Comparison of ENCODE assay signal across 1 cellular context in the genomic region with DNA sequence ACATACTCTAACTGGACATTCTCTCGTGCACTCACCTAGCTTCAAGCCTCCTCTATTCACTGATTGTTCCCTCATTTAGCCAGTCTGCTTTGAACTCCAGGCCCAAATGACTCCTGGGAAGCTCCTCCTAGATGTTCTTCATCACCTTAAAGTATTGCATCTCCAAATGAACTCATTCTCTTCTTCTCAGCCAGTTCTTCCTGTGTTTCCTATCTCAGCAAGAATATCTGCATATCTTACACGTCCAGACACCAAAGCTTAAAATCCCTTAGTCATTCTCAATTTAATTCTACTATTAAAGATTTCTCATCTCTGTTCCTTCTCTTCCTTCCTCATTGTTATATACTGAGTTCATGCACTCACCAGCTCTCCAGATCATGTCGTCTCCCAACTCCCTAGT.
TF ChIP-seq lines count a peak whose summit lies in the region.

No MANE protein-coding gene starts in this region.

TF ChIP-seq in K562, 482 proteins besides CTCF, POLR2A, EP300 and RAD21 (continued from another document and continues in another):
- TF ChIP-seq, protein P1, sequence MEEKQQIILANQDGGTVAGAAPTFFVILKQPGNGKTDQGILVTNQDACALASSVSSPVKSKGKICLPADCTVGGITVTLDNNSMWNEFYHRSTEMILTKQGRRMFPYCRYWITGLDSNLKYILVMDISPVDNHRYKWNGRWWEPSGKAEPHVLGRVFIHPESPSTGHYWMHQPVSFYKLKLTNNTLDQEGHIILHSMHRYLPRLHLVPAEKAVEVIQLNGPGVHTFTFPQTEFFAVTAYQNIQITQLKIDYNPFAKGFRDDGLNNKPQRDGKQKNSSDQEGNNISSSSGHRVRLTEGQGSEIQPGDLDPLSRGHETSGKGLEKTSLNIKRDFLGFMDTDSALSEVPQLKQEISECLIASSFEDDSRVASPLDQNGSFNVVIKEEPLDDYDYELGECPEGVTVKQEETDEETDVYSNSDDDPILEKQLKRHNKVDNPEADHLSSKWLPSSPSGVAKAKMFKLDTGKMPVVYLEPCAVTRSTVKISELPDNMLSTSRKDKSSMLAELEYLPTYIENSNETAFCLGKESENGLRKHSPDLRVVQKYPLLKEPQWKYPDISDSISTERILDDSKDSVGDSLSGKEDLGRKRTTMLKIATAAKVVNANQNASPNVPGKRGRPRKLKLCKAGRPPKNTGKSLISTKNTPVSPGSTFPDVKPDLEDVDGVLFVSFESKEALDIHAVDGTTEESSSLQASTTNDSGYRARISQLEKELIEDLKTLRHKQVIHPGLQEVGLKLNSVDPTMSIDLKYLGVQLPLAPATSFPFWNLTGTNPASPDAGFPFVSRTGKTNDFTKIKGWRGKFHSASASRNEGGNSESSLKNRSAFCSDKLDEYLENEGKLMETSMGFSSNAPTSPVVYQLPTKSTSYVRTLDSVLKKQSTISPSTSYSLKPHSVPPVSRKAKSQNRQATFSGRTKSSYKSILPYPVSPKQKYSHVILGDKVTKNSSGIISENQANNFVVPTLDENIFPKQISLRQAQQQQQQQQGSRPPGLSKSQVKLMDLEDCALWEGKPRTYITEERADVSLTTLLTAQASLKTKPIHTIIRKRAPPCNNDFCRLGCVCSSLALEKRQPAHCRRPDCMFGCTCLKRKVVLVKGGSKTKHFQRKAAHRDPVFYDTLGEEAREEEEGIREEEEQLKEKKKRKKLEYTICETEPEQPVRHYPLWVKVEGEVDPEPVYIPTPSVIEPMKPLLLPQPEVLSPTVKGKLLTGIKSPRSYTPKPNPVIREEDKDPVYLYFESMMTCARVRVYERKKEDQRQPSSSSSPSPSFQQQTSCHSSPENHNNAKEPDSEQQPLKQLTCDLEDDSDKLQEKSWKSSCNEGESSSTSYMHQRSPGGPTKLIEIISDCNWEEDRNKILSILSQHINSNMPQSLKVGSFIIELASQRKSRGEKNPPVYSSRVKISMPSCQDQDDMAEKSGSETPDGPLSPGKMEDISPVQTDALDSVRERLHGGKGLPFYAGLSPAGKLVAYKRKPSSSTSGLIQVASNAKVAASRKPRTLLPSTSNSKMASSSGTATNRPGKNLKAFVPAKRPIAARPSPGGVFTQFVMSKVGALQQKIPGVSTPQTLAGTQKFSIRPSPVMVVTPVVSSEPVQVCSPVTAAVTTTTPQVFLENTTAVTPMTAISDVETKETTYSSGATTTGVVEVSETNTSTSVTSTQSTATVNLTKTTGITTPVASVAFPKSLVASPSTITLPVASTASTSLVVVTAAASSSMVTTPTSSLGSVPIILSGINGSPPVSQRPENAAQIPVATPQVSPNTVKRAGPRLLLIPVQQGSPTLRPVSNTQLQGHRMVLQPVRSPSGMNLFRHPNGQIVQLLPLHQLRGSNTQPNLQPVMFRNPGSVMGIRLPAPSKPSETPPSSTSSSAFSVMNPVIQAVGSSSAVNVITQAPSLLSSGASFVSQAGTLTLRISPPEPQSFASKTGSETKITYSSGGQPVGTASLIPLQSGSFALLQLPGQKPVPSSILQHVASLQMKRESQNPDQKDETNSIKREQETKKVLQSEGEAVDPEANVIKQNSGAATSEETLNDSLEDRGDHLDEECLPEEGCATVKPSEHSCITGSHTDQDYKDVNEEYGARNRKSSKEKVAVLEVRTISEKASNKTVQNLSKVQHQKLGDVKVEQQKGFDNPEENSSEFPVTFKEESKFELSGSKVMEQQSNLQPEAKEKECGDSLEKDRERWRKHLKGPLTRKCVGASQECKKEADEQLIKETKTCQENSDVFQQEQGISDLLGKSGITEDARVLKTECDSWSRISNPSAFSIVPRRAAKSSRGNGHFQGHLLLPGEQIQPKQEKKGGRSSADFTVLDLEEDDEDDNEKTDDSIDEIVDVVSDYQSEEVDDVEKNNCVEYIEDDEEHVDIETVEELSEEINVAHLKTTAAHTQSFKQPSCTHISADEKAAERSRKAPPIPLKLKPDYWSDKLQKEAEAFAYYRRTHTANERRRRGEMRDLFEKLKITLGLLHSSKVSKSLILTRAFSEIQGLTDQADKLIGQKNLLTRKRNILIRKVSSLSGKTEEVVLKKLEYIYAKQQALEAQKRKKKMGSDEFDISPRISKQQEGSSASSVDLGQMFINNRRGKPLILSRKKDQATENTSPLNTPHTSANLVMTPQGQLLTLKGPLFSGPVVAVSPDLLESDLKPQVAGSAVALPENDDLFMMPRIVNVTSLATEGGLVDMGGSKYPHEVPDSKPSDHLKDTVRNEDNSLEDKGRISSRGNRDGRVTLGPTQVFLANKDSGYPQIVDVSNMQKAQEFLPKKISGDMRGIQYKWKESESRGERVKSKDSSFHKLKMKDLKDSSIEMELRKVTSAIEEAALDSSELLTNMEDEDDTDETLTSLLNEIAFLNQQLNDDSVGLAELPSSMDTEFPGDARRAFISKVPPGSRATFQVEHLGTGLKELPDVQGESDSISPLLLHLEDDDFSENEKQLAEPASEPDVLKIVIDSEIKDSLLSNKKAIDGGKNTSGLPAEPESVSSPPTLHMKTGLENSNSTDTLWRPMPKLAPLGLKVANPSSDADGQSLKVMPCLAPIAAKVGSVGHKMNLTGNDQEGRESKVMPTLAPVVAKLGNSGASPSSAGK (IDR thresholded peaks at IDR 0.05), result no peak
- TF ChIP-seq RBBP5 (IDR thresholded peaks at IDR 0.05; ENCODE audit: borderline replicate concordance, insufficient read depth, low read length, poor library complexity, severe bottlenecking) (no peak), NCOR1 (IDR thresholded peaks at IDR 0.05) (peak; percentile 30), SPI1 (IDR thresholded peaks at IDR 0.05; ENCODE audit: borderline replicate concordance, low read depth, low read length) (no peak), DDX20 (tag; IDR thresholded peaks at IDR 0.05; ENCODE audit: low read depth) (no peak), ZNF212 (CRISPR knock-in tag; IDR thresholded peaks at IDR 0.05) (no peak), ZNF3 (CRISPR knock-in tag; IDR thresholded peaks at IDR 0.05) (no peak), TSC22D4 (tag; IDR thresholded peaks at IDR 0.05) (no peak), SMARCE1 (IDR thresholded peaks at IDR 0.05) (peak; percentile 48; the same call in 1 of the 2 replicates), TEAD4 (IDR thresholded peaks at IDR 0.05; ENCODE audit: low read length) (peak; percentile 63; the same call in 1 of the 2 replicates), TEAD4 (CRISPR knock-in tag; IDR thresholded peaks at IDR 0.05; ENCODE audit: borderline replicate concordance) (no peak), XRCC4 (IDR thresholded peaks at IDR 0.05; ENCODE audit: extremely low read depth, insufficient read depth, insufficient read length) (no peak), TRIM28 (IDR thresholded peaks at IDR 0.05) (no peak), RFX7 (CRISPR knock-in tag; IDR thresholded peaks at IDR 0.05) (no peak), GABPB2 (CRISPR knock-in tag; conservative IDR thresholded peaks at IDR 0.05) (no peak), TFAM (CRISPR knock-in tag; conservative IDR thresholded peaks at IDR 0.05) (no peak), ZEB2 (IDR thresholded peaks at IDR 0.05) (peak; percentile 23; the same call in 1 of the 2 replicates), STAT5B (CRISPR knock-in tag; IDR thresholded peaks at IDR 0.05) (no peak), EP400 (IDR thresholded peaks at IDR 0.05) (no peak), ELF1 (tag; IDR thresholded peaks at IDR 0.05) (peak; percentile 55; the same call in 1 of the 2 replicates), ZNF707 (CRISPR knock-in tag; conservative IDR thresholded peaks at IDR 0.05) (no peak), RBM15 (IDR thresholded peaks at IDR 0.05; ENCODE audit: insufficient read depth, low read length) (no peak), FOSL1 (tag; conservative IDR thresholded peaks at IDR 0.05) (0 out of 2 replicates have a peak, but pooled peaks have one; percentile 21), CTBP1 (IDR thresholded peaks at IDR 0.05; ENCODE audit: borderline replicate concordance) (peak; percentile 95), CEBPG (CRISPR knock-in tag; IDR thresholded peaks at IDR 0.05) (no peak), CEBPG (tag; conservative IDR thresholded peaks at IDR 0.05 in 1 of 2, IDR thresholded peaks at IDR 0.05 in 1 of 2) (no peak), ARID1B (IDR thresholded peaks at IDR 0.05) (peak; percentile 81), HMG20A (CRISPR knock-in tag; conservative IDR thresholded peaks at IDR 0.05) (no peak), POLR2AphosphoS5 (IDR thresholded peaks at IDR 0.05; ENCODE audit: control insufficient read depth, insufficient read depth, low read depth, low read length) (no peak), BCOR (IDR thresholded peaks at IDR 0.05) (no peak), ZFPM2 (CRISPR knock-in tag; IDR thresholded peaks at IDR 0.05) (no peak), C11orf30 (IDR thresholded peaks at IDR 0.05; ENCODE audit: low read depth) (peak; percentile 84), TAL1 (IDR thresholded peaks at IDR 0.05) (peak; percentile 64), FOXK2 (conservative IDR thresholded peaks at IDR 0.05 in 1 of 2, IDR thresholded peaks at IDR 0.05 in 1 of 2; ENCODE audit: low read depth in 2 of 2) (no peak), ZNF316 (IDR thresholded peaks at IDR 0.05) (peak; percentile 89), ADNP (tag; IDR thresholded peaks at IDR 0.05) (no peak), MTA2 (IDR thresholded peaks at IDR 0.05; ENCODE audit: low read depth) (peak; percentile 21; the same call in 1 of the 2 replicates), NCOA4 (IDR thresholded peaks at IDR 0.05; ENCODE audit: partially characterized antibody) (no peak), DPF2 (IDR thresholded peaks at IDR 0.05) (peak; percentile 54; the same call in 1 of the 2 replicates), TEAD1 (CRISPR knock-in tag; IDR thresholded peaks at IDR 0.05) (0 out of 4 replicates have a peak, but pooled peaks of 1 of the 2 experiments have one; percentile 2), RBM25 (IDR thresholded peaks at IDR 0.05; ENCODE audit: low read depth, low read length, severe bottlenecking) (no peak), FOXJ2 (tag; IDR thresholded peaks at IDR 0.05) (no peak), BRCA1 (IDR thresholded peaks at IDR 0.05) (no peak), BRCA1 (CRISPR knock-in tag; IDR thresholded peaks at IDR 0.05) (no peak), ELF2 (CRISPR knock-in tag; IDR thresholded peaks at IDR 0.05) (no peak), MAFG (tag; conservative IDR thresholded peaks at IDR 0.05) (peak; percentile 99), HDAC1 (IDR thresholded peaks at IDR 0.05) (no peak), PYGO2 (tag; IDR thresholded peaks at IDR 0.05) (no peak), NONO (IDR thresholded peaks at IDR 0.05; ENCODE audit: low read depth in 2 of 2, low read length in 1 of 2) (no peak), NFE2L1 (tag; IDR thresholded peaks at IDR 0.05; ENCODE audit: borderline replicate concordance, low read depth) (peak; percentile 93), CBFA2T3 (IDR thresholded peaks at IDR 0.05) (peak; percentile 45), MAFK (IDR thresholded peaks at IDR 0.05; ENCODE audit: low read length) (peak; percentile 72; the same call in 1 of the 2 replicates), ZNF133 (CRISPR knock-in tag; IDR thresholded peaks at IDR 0.05) (no peak)
- TF ChIP-seq, protein P2, sequence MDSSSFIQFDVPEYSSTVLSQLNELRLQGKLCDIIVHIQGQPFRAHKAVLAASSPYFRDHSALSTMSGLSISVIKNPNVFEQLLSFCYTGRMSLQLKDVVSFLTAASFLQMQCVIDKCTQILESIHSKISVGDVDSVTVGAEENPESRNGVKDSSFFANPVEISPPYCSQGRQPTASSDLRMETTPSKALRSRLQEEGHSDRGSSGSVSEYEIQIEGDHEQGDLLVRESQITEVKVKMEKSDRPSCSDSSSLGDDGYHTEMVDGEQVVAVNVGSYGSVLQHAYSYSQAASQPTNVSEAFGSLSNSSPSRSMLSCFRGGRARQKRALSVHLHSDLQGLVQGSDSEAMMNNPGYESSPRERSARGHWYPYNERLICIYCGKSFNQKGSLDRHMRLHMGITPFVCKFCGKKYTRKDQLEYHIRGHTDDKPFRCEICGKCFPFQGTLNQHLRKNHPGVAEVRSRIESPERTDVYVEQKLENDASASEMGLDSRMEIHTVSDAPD (CRISPR knock-in tag; IDR thresholded peaks at IDR 0.05), result no peak
- TF ChIP-seq, protein P3, sequence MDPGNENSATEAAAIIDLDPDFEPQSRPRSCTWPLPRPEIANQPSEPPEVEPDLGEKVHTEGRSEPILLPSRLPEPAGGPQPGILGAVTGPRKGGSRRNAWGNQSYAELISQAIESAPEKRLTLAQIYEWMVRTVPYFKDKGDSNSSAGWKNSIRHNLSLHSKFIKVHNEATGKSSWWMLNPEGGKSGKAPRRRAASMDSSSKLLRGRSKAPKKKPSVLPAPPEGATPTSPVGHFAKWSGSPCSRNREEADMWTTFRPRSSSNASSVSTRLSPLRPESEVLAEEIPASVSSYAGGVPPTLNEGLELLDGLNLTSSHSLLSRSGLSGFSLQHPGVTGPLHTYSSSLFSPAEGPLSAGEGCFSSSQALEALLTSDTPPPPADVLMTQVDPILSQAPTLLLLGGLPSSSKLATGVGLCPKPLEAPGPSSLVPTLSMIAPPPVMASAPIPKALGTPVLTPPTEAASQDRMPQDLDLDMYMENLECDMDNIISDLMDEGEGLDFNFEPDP (CRISPR knock-in tag; IDR thresholded peaks at IDR 0.05), result no peak
- TF ChIP-seq, protein P4, sequence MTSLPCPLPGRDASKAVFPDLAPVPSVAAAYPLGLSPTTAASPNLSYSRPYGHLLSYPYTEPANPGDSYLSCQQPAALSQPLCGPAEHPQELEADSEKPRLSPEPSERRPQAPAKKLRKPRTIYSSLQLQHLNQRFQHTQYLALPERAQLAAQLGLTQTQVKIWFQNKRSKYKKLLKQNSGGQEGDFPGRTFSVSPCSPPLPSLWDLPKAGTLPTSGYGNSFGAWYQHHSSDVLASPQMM (CRISPR knock-in tag; IDR thresholded peaks at IDR 0.05), result no peak
- TF ChIP-seq, protein P5, sequence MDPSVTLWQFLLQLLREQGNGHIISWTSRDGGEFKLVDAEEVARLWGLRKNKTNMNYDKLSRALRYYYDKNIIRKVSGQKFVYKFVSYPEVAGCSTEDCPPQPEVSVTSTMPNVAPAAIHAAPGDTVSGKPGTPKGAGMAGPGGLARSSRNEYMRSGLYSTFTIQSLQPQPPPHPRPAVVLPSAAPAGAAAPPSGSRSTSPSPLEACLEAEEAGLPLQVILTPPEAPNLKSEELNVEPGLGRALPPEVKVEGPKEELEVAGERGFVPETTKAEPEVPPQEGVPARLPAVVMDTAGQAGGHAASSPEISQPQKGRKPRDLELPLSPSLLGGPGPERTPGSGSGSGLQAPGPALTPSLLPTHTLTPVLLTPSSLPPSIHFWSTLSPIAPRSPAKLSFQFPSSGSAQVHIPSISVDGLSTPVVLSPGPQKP (CRISPR knock-in tag; IDR thresholded peaks at IDR 0.05), result no peak
- TF ChIP-seq, protein P6, sequence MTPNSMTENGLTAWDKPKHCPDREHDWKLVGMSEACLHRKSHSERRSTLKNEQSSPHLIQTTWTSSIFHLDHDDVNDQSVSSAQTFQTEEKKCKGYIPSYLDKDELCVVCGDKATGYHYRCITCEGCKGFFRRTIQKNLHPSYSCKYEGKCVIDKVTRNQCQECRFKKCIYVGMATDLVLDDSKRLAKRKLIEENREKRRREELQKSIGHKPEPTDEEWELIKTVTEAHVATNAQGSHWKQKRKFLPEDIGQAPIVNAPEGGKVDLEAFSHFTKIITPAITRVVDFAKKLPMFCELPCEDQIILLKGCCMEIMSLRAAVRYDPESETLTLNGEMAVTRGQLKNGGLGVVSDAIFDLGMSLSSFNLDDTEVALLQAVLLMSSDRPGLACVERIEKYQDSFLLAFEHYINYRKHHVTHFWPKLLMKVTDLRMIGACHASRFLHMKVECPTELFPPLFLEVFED (CRISPR knock-in tag; conservative IDR thresholded peaks at IDR 0.05), result no peak
- TF ChIP-seq, protein P7, sequence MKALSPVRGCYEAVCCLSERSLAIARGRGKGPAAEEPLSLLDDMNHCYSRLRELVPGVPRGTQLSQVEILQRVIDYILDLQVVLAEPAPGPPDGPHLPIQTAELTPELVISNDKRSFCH (CRISPR knock-in tag; IDR thresholded peaks at IDR 0.05), result no peak
- TF ChIP-seq, protein P7 (tag; IDR thresholded peaks at IDR 0.05), result no peak
